ENCODE assay signal across 20 cellular contexts in the genomic region with DNA sequence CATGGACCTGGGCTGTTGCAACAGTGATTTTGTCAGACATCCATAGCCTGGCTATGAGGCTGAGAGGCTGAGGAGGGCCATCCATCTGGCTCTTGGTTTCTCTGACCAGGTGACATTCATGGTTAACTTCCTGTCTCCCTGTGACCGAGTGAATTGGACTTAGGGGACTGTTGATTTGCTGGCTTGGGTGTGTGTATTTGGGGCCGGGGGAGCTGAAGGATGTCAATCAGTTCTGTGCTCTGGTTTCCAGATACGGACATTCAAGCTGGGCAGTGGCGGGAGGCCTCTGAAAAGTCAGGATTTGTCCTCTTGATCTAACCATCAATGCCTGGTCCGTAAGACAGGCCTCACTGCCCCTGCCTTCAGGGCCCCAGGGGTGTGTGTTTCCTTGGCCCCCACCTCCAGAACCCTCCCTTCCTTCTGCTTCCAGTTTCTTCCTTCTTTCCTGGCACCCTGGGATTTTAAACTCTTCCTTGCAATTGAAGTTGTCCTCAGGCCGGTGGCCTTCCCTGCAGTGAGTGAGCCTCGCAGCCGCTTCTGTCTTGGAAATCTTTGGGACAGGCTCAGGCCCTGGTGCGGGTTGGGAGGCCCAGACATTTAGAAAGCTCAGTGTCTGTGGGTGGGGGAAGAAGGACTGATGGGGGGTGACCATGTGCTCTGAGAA. TPM values are rescaled to one million over a fixed set of nuclear protein-coding genes. Genes with fewer than 3 reads are reported as not detected.
DNase-seq lines count a peak whose midpoint lies in the region; ATAC-seq and TF ChIP-seq lines count a peak whose summit lies in the region.
"Had no signal": no experiment of that assay in that cellular context is flagged by ENCODE, and none has a peak within 500 bp of the region (broad histone marks: within the 10 kb centered on the region; RNA-seq: fewer than 3 reads in every experiment).

No MANE protein-coding gene starts in this region.

- no peaks in the 10 kb centered on the region for H3K9me3 Mint-ChIP-seq in progenitor cell of endocrine pancreas (ENCODE audit: low read depth)
- H3K9me3 Mint-ChIP-seq in activated CD8-positive, alpha-beta memory T cell treated with anti-CD3 and anti-CD28 coated beads, Interleukin-2, amount 10 ng/mL, durations not matched to agents 7 days and 5 days (ENCODE audit: low read depth), result no peaks in the 10 kb centered on the region
- H3K9me3 Mint-ChIP-seq: CD4-positive, alpha-beta memory T cell had no signal

- WGBS in right cardiac atrium, result 91% methylated on average over 9 of the region's 9 CpGs
- WGBS in heart right ventricle, 2 donors, result 93 to 95% methylated on average over 9 of the region's 9 CpGs

- no peak for ATAC-seq in right cardiac atrium
- ATAC-seq in heart right ventricle, result no peak
- ATAC-seq in activated CD8-positive, alpha-beta memory T cell treated with anti-CD3 and anti-CD28 coated beads, Interleukin-2, amount 10 ng/mL, durations not matched to agents 7 days and 5 days, result no peak
- no peak for ATAC-seq in GM19455 (IDR thresholded peaks at IDR 0.05; ENCODE audit: unreplicated experiment)
- ATAC-seq: A549, K562 had no signal

- no peaks in the 10 kb centered on the region for H3K36me3 Mint-ChIP-seq in progenitor cell of endocrine pancreas (ENCODE audit: insufficient read depth)
- no peaks in the 10 kb centered on the region for H3K36me3 Mint-ChIP-seq in activated CD8-positive, alpha-beta memory T cell treated with anti-CD3 and anti-CD28 coated beads, Interleukin-2, amount 10 ng/mL, durations not matched to agents 7 days and 5 days

- intact Hi-C loops in right cardiac atrium (cut with DNase I), result no loop called here
- intact Hi-C loops in heart right ventricle (cut with DNase I), result loop anchor here in 2 of 10 donors (5.0 to 10.0 kb wide), 2 partner anchors 388 to 1835 kb away; no protein-coding TSS in a partner anchor

- no peak overlapping the region for H3K4me3 Mint-ChIP-seq in progenitor cell of endocrine pancreas (ENCODE audit: low read depth)
- H3K4me3 Mint-ChIP-seq in activated CD8-positive, alpha-beta memory T cell treated with anti-CD3 and anti-CD28 coated beads, Interleukin-2, amount 10 ng/mL, durations not matched to agents 7 days and 5 days, result no peak overlapping the region
- H3K4me3 Mint-ChIP-seq: CD4-positive, alpha-beta memory T cell had no signal

- CTCF ChIA-PET in activated CD8-positive, alpha-beta memory T cell treated with anti-CD3 and anti-CD28 coated beads, Interleukin-2, amount 10 ng/mL, durations not matched to agents 7 days and 5 days (lab: Charles Lee), result interaction anchor here (1.4 kb wide), 1 partner anchor 15 kb away, joined by 3 read pairs; no protein-coding TSS in a partner anchor

- H3K9ac ChIP-seq in muscle layer of colon (ENCODE audit: low read length), result no peak overlapping the region

- H3K4me3 ChIP-seq in right cardiac atrium (ENCODE audit: low read length), result no peak overlapping the region
- no peak overlapping the region for H3K4me3 ChIP-seq in heart right ventricle
- H3K4me3 ChIP-seq in muscle layer of colon (ENCODE audit: low read depth in 1 of 2, low read length in 2 of 2), result no peak overlapping the region
- no peak overlapping the region for H3K4me3 ChIP-seq in skin epidermis
- H3K4me3 ChIP-seq: A549, K562 had no signal

- H3K27ac Mint-ChIP-seq in progenitor cell of endocrine pancreas, result no peak overlapping the region
- no peak overlapping the region for H3K27ac Mint-ChIP-seq in activated CD8-positive, alpha-beta memory T cell treated with anti-CD3 and anti-CD28 coated beads, Interleukin-2, amount 10 ng/mL, durations not matched to agents 7 days and 5 days
- H3K27ac Mint-ChIP-seq: CD4-positive, alpha-beta memory T cell had no signal

- peaks cover 16% of the 10 kb centered on the region for H3K4me1 Mint-ChIP-seq in progenitor cell of endocrine pancreas (ENCODE audit: low read depth)
- H3K4me1 Mint-ChIP-seq in activated CD8-positive, alpha-beta memory T cell treated with anti-CD3 and anti-CD28 coated beads, Interleukin-2, amount 10 ng/mL, durations not matched to agents 7 days and 5 days, result peaks cover 2% of the 10 kb centered on the region
- H3K4me1 Mint-ChIP-seq: CD4-positive, alpha-beta memory T cell had no signal

- H3K36me3 ChIP-seq in heart right ventricle, result no peaks in the 10 kb centered on the region
- H3K36me3 ChIP-seq in muscle layer of colon (ENCODE audit: insufficient read depth, low read length), result no peaks in the 10 kb centered on the region

- H3K27me3 ChIP-seq in right cardiac atrium (ENCODE audit: control insufficient read depth, insufficient read depth) (no peaks in the 10 kb centered on the region), heart right ventricle (no peaks in the 10 kb centered on the region), muscle layer of colon (ENCODE audit: control insufficient read depth in 1 of 2, insufficient read depth in 2 of 2, low read length in 2 of 2) (no peaks in the 10 kb centered on the region)

- no peaks in the 10 kb centered on the region for H3K9me3 ChIP-seq in right cardiac atrium (ENCODE audit: control insufficient read depth, low read length)
- H3K9me3 ChIP-seq in heart right ventricle, result no peaks in the 10 kb centered on the region
- no peaks in the 10 kb centered on the region for H3K9me3 ChIP-seq in muscle layer of colon (ENCODE audit: low read length)
- H3K9me3 ChIP-seq: A549 had no signal

- H3K27ac ChIP-seq in right cardiac atrium (ENCODE audit: low read length) (peak overlapping the region; percentile 74), heart right ventricle (peak overlapping the region in 1 of 10 donors; percentile 16), muscle layer of colon (ENCODE audit: low read depth, low read length) (peak overlapping the region; percentile 22), skin epidermis (peak overlapping the region in 11 of 21 experiments; percentile 10 to 79 (median 42))
- H3K27ac ChIP-seq: A549 had no signal

- H3K27me3 Mint-ChIP-seq in progenitor cell of endocrine pancreas, result peaks cover 11% of the 10 kb centered on the region
- peaks cover 5% of the 10 kb centered on the region for H3K27me3 Mint-ChIP-seq in activated CD8-positive, alpha-beta memory T cell treated with anti-CD3 and anti-CD28 coated beads, Interleukin-2, amount 10 ng/mL, durations not matched to agents 7 days and 5 days
- H3K27me3 Mint-ChIP-seq: CD4-positive, alpha-beta memory T cell had no signal

- H3K4me1 ChIP-seq in right cardiac atrium (ENCODE audit: control insufficient read depth, insufficient read depth, low read length) (peaks cover 13% of the 10 kb centered on the region), heart right ventricle (peaks cover 0 to 29% (median 12%) of the 10 kb centered on the region in 9 donors), muscle layer of colon (ENCODE audit: insufficient read depth, low read length) (peaks cover 35% of the 10 kb centered on the region)
- H3K4me1 ChIP-seq: A549 had no signal

- DNase-seq in right cardiac atrium (no peak), heart right ventricle (no peak), progenitor cell of endocrine pancreas (ENCODE audit: low spot score, unreplicated experiment) (no peak), NCI-H2196 treated with DMSO at 0.1 percent for 48 hours (lab: John Stamatoyannopoulos, UW; ENCODE audit: unreplicated experiment) (no peak)
- DNase-seq in activated CD8-positive, alpha-beta memory T cell treated with anti-CD3 and anti-CD28 coated beads, Interleukin-2, amount 10 ng/mL, durations not matched to agents 7 days and 5 days, result no peak
- DNase-seq: CD4-positive, alpha-beta memory T cell; DMS153; EL; NCI-H1105; NCI-H1694 treated with DMSO at 0.1 percent for 48 hours; NCI-H2107; NCI-H226; NCI-H524; SIG-M5 had no signal

- TF ChIP-seq CTCF in heart right ventricle (IDR thresholded peaks at IDR 0.05) (no peak), progenitor cell of endocrine pancreas (IDR thresholded peaks at IDR 0.05; ENCODE audit: unreplicated experiment) (no peak)

RNA-seq across cellular contexts. Expression of gene HAAO, which starts 54.7 kb away (rescaled TPM):
- total RNA-seq in right cardiac atrium (1 to 10 TPM; 3.5 to 5.9 (median 5.0) TPM), heart right ventricle (1 to 10 TPM in 9 of 10 donors, under 1 TPM in 1; 0.80 to 5.0 (median 2.7) TPM), progenitor cell of endocrine pancreas (14.5 and 16.7 TPM in 2 replicates)
- polyA plus RNA-seq in right cardiac atrium (4.6 TPM), heart right ventricle (1 to 10 TPM; 2.0 to 6.4 TPM)
- under 1 TPM in 1 of 2 experiments, not detected in 1; 0.56 TPM for total RNA-seq in activated CD8-positive, alpha-beta memory T cell treated with anti-CD3 and anti-CD28 coated beads, Interleukin-2, amount 10 ng/mL, durations not matched to agents 7 days and 5 days
- total RNA-seq: K562, RPMI7951 had no signal
- polyA plus RNA-seq: A549, K562 had no signal
